ENCODE assay signal across 13 cellular contexts in the genomic region with DNA sequence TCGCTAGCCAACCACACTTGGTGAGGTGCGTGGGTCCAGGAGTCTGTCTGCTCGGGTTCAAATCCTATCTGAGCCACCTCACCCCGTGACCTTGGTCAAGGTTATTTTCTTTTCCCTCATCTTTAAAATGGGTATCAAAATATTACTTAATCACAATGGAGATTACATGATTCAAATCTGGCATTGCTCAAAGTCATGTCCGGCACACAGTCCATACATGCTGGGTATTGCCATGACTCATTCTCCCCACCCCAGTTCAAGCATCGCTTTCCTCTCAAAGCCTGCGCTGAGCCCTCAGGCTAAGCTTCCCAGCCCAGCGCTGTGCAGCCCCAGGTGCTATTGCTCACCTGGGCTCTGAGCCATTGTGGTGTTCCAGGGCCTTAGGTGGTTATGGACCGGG. TPM values are rescaled to one million over a fixed set of nuclear protein-coding genes. Genes with fewer than 3 reads are reported as not detected.
DNase-seq lines count a peak whose midpoint lies in the region; ATAC-seq and TF ChIP-seq lines count a peak whose summit lies in the region.
"Had no signal": no experiment of that assay in that cellular context is flagged by ENCODE, and none has a peak within 500 bp of the region (broad histone marks: within the 10 kb centered on the region; RNA-seq: fewer than 3 reads in every experiment).

No MANE protein-coding gene starts in this region.

- DNase-seq in heart right ventricle (no peak), Right ventricle myocardium inferior (ENCODE audit: missing footprints) (no peak), body of pancreas (no peak), lower lobe of right lung (no peak), type B pancreatic cell (ENCODE audit: extremely low spot score, unreplicated experiment) (no peak), MM.1S (no peak), colonic mucosa (no peak)
- no peak for DNase-seq in stimulated activated CD4-positive, alpha-beta T cell treated with anti-CD3 and anti-CD28 coated beads, Interleukin-2, amount 100 ng/mL, for 48 hours
- DNase-seq: activated B cell treated with CpG ODN at 0.5 μM for 24 hours; AML-193; effector memory CD8-positive, alpha-beta T cell; SJCRH30 had no signal

- H3K36me3 Mint-ChIP-seq in type B pancreatic cell = peaks cover 8% of the 10 kb centered on the region

- peak overlapping the region; percentile 24 for H3K27ac Mint-ChIP-seq in type B pancreatic cell
- H3K27ac Mint-ChIP-seq: activated B cell treated with CpG ODN at 0.5 μM for 24 hours; activated T-helper 17 cell treated with anti-CD3 and anti-CD28 coated beads, Interleukin-2, amount 50 U/mL, for 72 hours had no signal

- intact Hi-C loops in heart right ventricle (cut with DNase I) = loop anchor here in 8 of 10 donors (5.0 to 10.0 kb wide), 3 partner anchors 50 to 140 kb away; a partner anchor contains a TSS
- intact Hi-C loops in Right ventricle myocardium inferior (cut with DNase I) = loop anchor here (5.0 kb wide), 2 partner anchors 35 to 120 kb away; no protein-coding TSS in a partner anchor
- intact Hi-C loops in body of pancreas (cut with DNase I) = no loop called here
- intact Hi-C loops in lower lobe of right lung (cut with DNase I) = loop anchor here (10.0 kb wide), 1 partner anchor 52 kb away; a partner anchor contains a TSS
- intact Hi-C loops in colonic mucosa (cut with DNase I) = loop anchor here (5.0 kb wide), 2 partner anchors 50 to 120 kb away; a partner anchor contains a TSS

- TF ChIP-seq CTCF in heart right ventricle (IDR thresholded peaks at IDR 0.05) = no peak
- no peak for TF ChIP-seq CTCF in body of pancreas (IDR thresholded peaks at IDR 0.05)
- no peak for TF ChIP-seq CTCF in lower lobe of right lung (IDR thresholded peaks at IDR 0.05)
- TF ChIP-seq CTCF in type B pancreatic cell (conservative IDR thresholded peaks at IDR 0.05) = no peak
- no peak for TF ChIP-seq CTCF in MM.1S (IDR thresholded peaks at IDR 0.05; ENCODE audit: low read length)
- no peak for TF ChIP-seq CTCF in colonic mucosa (IDR thresholded peaks at IDR 0.05)

- no peak for TF ChIP-seq POLR2A in body of pancreas (IDR thresholded peaks at IDR 0.05)

- 93 to 96% methylated on average over 9 of the region's 9 CpGs for WGBS in heart right ventricle, 2 donors
- WGBS in body of pancreas, 2 donors = 68 to 84% methylated on average over 9 of the region's 9 CpGs

- H3K4me3 ChIP-seq in heart right ventricle = no peak overlapping the region
- no peak overlapping the region for H3K4me3 ChIP-seq in body of pancreas
- H3K4me3 ChIP-seq in lower lobe of right lung = no peak overlapping the region
- H3K4me3 ChIP-seq in MM.1S (ENCODE audit: low read length) = no peak overlapping the region
- H3K4me3 ChIP-seq in colonic mucosa = no peak overlapping the region
- H3K4me3 ChIP-seq: SJCRH30 had no signal

- H3K9me3 Mint-ChIP-seq in type B pancreatic cell = peaks cover 4% of the 10 kb centered on the region
- H3K9me3 Mint-ChIP-seq: activated B cell treated with CpG ODN at 0.5 μM for 24 hours; activated T-helper 17 cell treated with anti-CD3 and anti-CD28 coated beads, Interleukin-2, amount 50 U/mL, for 72 hours; effector memory CD8-positive, alpha-beta T cell had no signal

- H3K9ac ChIP-seq in MM.1S (ENCODE audit: low read length) (no peak overlapping the region), colonic mucosa (ENCODE audit: low read depth in 2 of 2, low read length in 2 of 2) (no peak overlapping the region)

- H3K36me3 ChIP-seq in heart right ventricle (peaks cover 0 to 15% (median 1%) of the 10 kb centered on the region in 9 donors), body of pancreas (replicated peaks in 1 of 2; ENCODE audit: insufficient read depth in 1 of 2, low read depth in 2 of 2) (no peaks in the 10 kb centered on the region), lower lobe of right lung (no peaks in the 10 kb centered on the region), MM.1S (replicated peaks; ENCODE audit: insufficient read depth, low read length) (no peaks in the 10 kb centered on the region), colonic mucosa (no peaks in the 10 kb centered on the region)

- H3K27me3 ChIP-seq in heart right ventricle (no peaks in the 10 kb centered on the region), body of pancreas (no peaks in the 10 kb centered on the region), lower lobe of right lung (ENCODE audit: low read depth) (no peaks in the 10 kb centered on the region), MM.1S (replicated peaks; ENCODE audit: insufficient read depth, low read length) (no peaks in the 10 kb centered on the region), colonic mucosa (no peaks in the 10 kb centered on the region)
- H3K27me3 ChIP-seq: SJCRH30 had no signal

- H3K4me3 Mint-ChIP-seq in type B pancreatic cell = no peak overlapping the region
- H3K4me3 Mint-ChIP-seq: activated B cell treated with CpG ODN at 0.5 μM for 24 hours had no signal

- H3K4me1 ChIP-seq in heart right ventricle = peaks cover 6 to 67% (median 33%) of the 10 kb centered on the region in 9 donors
- peaks cover 40% of the 10 kb centered on the region for H3K4me1 ChIP-seq in body of pancreas
- peaks cover 60% of the 10 kb centered on the region for H3K4me1 ChIP-seq in lower lobe of right lung
- H3K4me1 ChIP-seq in MM.1S (ENCODE audit: low read length) = no peaks in the 10 kb centered on the region
- no peaks in the 10 kb centered on the region for H3K4me1 ChIP-seq in colonic mucosa

- no peaks in the 10 kb centered on the region for H3K79me2 ChIP-seq in MM.1S (ENCODE audit: low read length)

- ATAC-seq in heart right ventricle = peak in 1 of 8 donors; percentile 25
- no peak for ATAC-seq in Right ventricle myocardium inferior
- ATAC-seq in body of pancreas = no peak
- ATAC-seq in lower lobe of right lung = peak in 1 of 2 donors; percentile 31
- ATAC-seq: activated T-helper 17 cell treated with anti-CD3 and anti-CD28 coated beads, Interleukin-2, amount 50 U/mL, for 72 hours had no signal

- no peaks in the 10 kb centered on the region for H3K27me3 Mint-ChIP-seq in type B pancreatic cell
- H3K27me3 Mint-ChIP-seq: activated B cell treated with CpG ODN at 0.5 μM for 24 hours; activated T-helper 17 cell treated with anti-CD3 and anti-CD28 coated beads, Interleukin-2, amount 50 U/mL, for 72 hours; effector memory CD8-positive, alpha-beta T cell had no signal

- no peak overlapping the region for H2AFZ ChIP-seq in MM.1S (ENCODE audit: low read length)

- H3K4me2 ChIP-seq in MM.1S (ENCODE audit: low read depth, low read length) = no peak overlapping the region

- no peaks in the 10 kb centered on the region for H3K9me3 ChIP-seq in heart right ventricle
- H3K9me3 ChIP-seq in body of pancreas = no peaks in the 10 kb centered on the region
- no peaks in the 10 kb centered on the region for H3K9me3 ChIP-seq in lower lobe of right lung
- no peaks in the 10 kb centered on the region for H3K9me3 ChIP-seq in MM.1S (replicated peaks; ENCODE audit: insufficient read depth, low read length)
- no peaks in the 10 kb centered on the region for H3K9me3 ChIP-seq in colonic mucosa
- H3K9me3 ChIP-seq: SJCRH30 had no signal

- no peaks in the 10 kb centered on the region for H3F3A ChIP-seq in MM.1S (ENCODE audit: insufficient read depth, low read length)

- H3K4me1 Mint-ChIP-seq in type B pancreatic cell (ENCODE audit: unreplicated experiment) = peaks cover 11% of the 10 kb centered on the region

- H3K9me2 ChIP-seq in MM.1S (replicated peaks; ENCODE audit: insufficient read depth, low read length) = no peaks in the 10 kb centered on the region

- H4K20me1 ChIP-seq in MM.1S (ENCODE audit: insufficient read depth, low read length) = no peaks in the 10 kb centered on the region

- H3K27ac ChIP-seq in heart right ventricle = peak overlapping the region in 6 of 10 donors; percentile 72 to 87 (median 72)
- H3K27ac ChIP-seq in body of pancreas = peak overlapping the region; percentile 59 to 80 (median 72)
- peak overlapping the region; percentile 54 for H3K27ac ChIP-seq in lower lobe of right lung
- no peak overlapping the region for H3K27ac ChIP-seq in MM.1S (ENCODE audit: low read length)
- no peak overlapping the region for H3K27ac ChIP-seq in colonic mucosa
- H3K27ac ChIP-seq: SJCRH30 had no signal

RNA-seq across cellular contexts. Expression of a gene that starts 27.1 kb away (rescaled TPM):
- 10 to 100 TPM; 29.7 to 41.7 (median 35.4) TPM for total RNA-seq in heart right ventricle
- polyA plus RNA-seq in heart right ventricle = 10 to 100 TPM; 35.8 to 44.9 TPM
- 40.8 TPM for total RNA-seq in Right ventricle myocardium inferior
- 10 to 100 TPM; 61.0 to 62.0 TPM for total RNA-seq in body of pancreas
- total RNA-seq in lower lobe of right lung = 45.1 TPM
- 37.6 and 41.2 TPM in 2 replicates for total RNA-seq in type B pancreatic cell (ENCODE audit: low replicate concordance)
- total RNA-seq in colonic mucosa = 10 to 100 TPM; 49.9 to 53.7 TPM

RNA-seq across cellular contexts. Expression of a gene that starts 41.6 kb away (rescaled TPM):
- total RNA-seq in heart right ventricle = 1 to 10 TPM in 4 of 10 donors, under 1 TPM in 6; 0.42 to 2.5 (median 0.98) TPM
- polyA plus RNA-seq in heart right ventricle = under 1 TPM; 0.13 to 0.88 TPM
- total RNA-seq in Right ventricle myocardium inferior = 2.0 TPM
- total RNA-seq in body of pancreas = under 1 TPM; 0.26 to 0.33 TPM
- 0.56 TPM for total RNA-seq in lower lobe of right lung
- 0.29 and 0.65 TPM in 2 replicates for total RNA-seq in type B pancreatic cell (ENCODE audit: low replicate concordance)
- total RNA-seq in colonic mucosa = under 1 TPM; 0.20 to 0.35 TPM

RNA-seq across cellular contexts. Expression of a gene that starts 49.3 kb away (rescaled TPM):
- total RNA-seq in heart right ventricle = 10 to 100 TPM; 17.7 to 73.7 (median 22.5) TPM
- 10 to 100 TPM; 16.3 to 16.6 TPM for polyA plus RNA-seq in heart right ventricle
- 27.5 TPM for total RNA-seq in Right ventricle myocardium inferior
- 10 to 100 TPM; 19.1 to 80.4 TPM for total RNA-seq in body of pancreas
- 125 TPM for total RNA-seq in lower lobe of right lung
- 31.2 and 52.0 TPM in 2 replicates for total RNA-seq in type B pancreatic cell (ENCODE audit: low replicate concordance)
- total RNA-seq in colonic mucosa = 100 to 1,000 TPM; 135 to 173 TPM

Comparison
In these comparisons a context has a peak if more than half of its experiments do, and no peak if none do; other contexts are left out.
1. H3K27ac ChIP-seq: peak in heart right ventricle (6 of 10), body of pancreas (4 of 4) and lower lobe of right lung (single experiment); none in MM.1S (single experiment) and colonic mucosa (single experiment).